In the genomic region with DNA sequence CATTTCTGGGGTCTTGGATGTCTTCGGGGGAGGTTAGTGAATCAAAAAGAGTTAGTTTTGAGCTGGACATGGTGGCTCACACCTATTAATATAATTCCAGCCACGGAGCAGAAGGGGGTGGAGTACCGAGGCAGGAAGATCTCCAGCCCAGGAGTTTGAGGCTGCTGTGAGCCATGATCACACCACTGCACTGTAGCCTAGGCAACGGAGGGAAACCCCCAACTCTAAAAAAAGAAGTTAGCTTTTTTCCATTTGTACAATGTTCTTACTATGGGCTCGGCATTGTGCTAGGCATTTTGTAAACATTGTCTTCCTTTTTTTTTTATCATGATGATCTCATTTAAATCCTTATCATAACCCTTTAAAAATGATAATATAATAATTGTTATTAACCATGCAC, we compare ENCODE assay signal across 14 cellular contexts. TPM values are rescaled to one million over a fixed set of nuclear protein-coding genes. Genes with fewer than 3 reads are reported as not detected.
DNase-seq lines count a peak whose midpoint lies in the region; TF ChIP-seq lines count a peak whose summit lies in the region.
"Had no signal": no experiment of that assay in that cellular context is flagged by ENCODE, and none has a peak within 500 bp of the region (broad histone marks: within the 10 kb centered on the region; RNA-seq: fewer than 3 reads in every experiment).

No MANE protein-coding gene starts in this region.

- DNase-seq in activated CD4-positive, alpha-beta memory T cell treated with anti-CD3 and anti-CD28 coated beads for 36 hours, result peak; percentile 20
- DNase-seq in activated CD4-positive, alpha-beta memory T cell treated with anti-CD3 and anti-CD28 coated beads, Interleukin-2, amount 10 ng/mL, durations not matched to agents 7 days and 5 days, result no peak
- DNase-seq in RPMI8226 (peak; percentile 17), neural progenitor cell (ENCODE audit: low spot score) (no peak), T-helper 2 cell (no peak), DMS 273 treated with DMSO at 0.1 percent for 48 hours (lab: John Stamatoyannopoulos, UW) (no peak)
- DNase-seq: adrenal gland; kidney; naive thymus-derived CD8-positive, alpha-beta T cell; thyroid gland had no signal

- H3K4me1 ChIP-seq in neural progenitor cell, result peaks cover 8% of the 10 kb centered on the region
- H3K4me1 ChIP-seq: adrenal gland, thyroid gland had no signal

- H3F3A ChIP-seq in neural progenitor cell (ENCODE audit: low read depth), result peaks cover 6% of the 10 kb centered on the region

- no peak overlapping the region for H2AFZ ChIP-seq in neural progenitor cell (replicated peaks)

- intact Hi-C loops in activated CD4-positive, alpha-beta memory T cell treated with anti-CD3 and anti-CD28 coated beads for 36 hours (cut with micrococcal nuclease), result loop anchor here (5.0 kb wide), 1 partner anchor 79 kb away; no protein-coding TSS in a partner anchor

- H3K36me3 Mint-ChIP-seq in activated CD4-positive, alpha-beta memory T cell treated with anti-CD3 and anti-CD28 coated beads for 36 hours, result no peaks in the 10 kb centered on the region
- no peaks in the 10 kb centered on the region for H3K36me3 Mint-ChIP-seq in activated CD4-positive, alpha-beta memory T cell treated with anti-CD3 and anti-CD28 coated beads, Interleukin-2, amount 10 ng/mL, durations not matched to agents 7 days and 5 days (ENCODE audit: low read depth)
- H3K36me3 Mint-ChIP-seq in neural progenitor cell, result no peaks in the 10 kb centered on the region
- H3K36me3 Mint-ChIP-seq: naive thymus-derived CD8-positive, alpha-beta T cell had no signal

- H3K9me3 Mint-ChIP-seq in activated CD4-positive, alpha-beta memory T cell treated with anti-CD3 and anti-CD28 coated beads for 36 hours, result no peaks in the 10 kb centered on the region
- H3K9me3 Mint-ChIP-seq in activated CD4-positive, alpha-beta memory T cell treated with anti-CD3 and anti-CD28 coated beads, Interleukin-2, amount 10 ng/mL, durations not matched to agents 7 days and 5 days, result no peaks in the 10 kb centered on the region
- H3K9me3 Mint-ChIP-seq in neural progenitor cell, result no peaks in the 10 kb centered on the region
- H3K9me3 Mint-ChIP-seq: naive thymus-derived CD8-positive, alpha-beta T cell had no signal

- CTCF ChIA-PET in activated CD4-positive, alpha-beta memory T cell treated with anti-CD3 and anti-CD28 coated beads for 36 hours (lab: Charles Lee), result interaction anchor here (0.6 to 1.1 kb wide), 3 partner anchors 79 to 928 kb away, joined by 3 read pairs; no protein-coding TSS in a partner anchor
- CTCF ChIA-PET in activated CD4-positive, alpha-beta memory T cell treated with anti-CD3 and anti-CD28 coated beads, Interleukin-2, amount 10 ng/mL, durations not matched to agents 7 days and 5 days (lab: Charles Lee), result interaction anchor here (1.0 to 1.4 kb wide), 2 partner anchors 69 to 79 kb away, joined by 3 read pairs; no protein-coding TSS in a partner anchor

- H3K9me3 ChIP-seq in neural progenitor cell (ENCODE audit: low read depth), result no peaks in the 10 kb centered on the region
- H3K9me3 ChIP-seq: adrenal gland, thyroid gland had no signal

- POLR2A ChIA-PET in activated CD4-positive, alpha-beta memory T cell treated with anti-CD3 and anti-CD28 coated beads for 36 hours (lab: Charles Lee), result no interaction called here
- POLR2A ChIA-PET in activated CD4-positive, alpha-beta memory T cell treated with anti-CD3 and anti-CD28 coated beads, Interleukin-2, amount 10 ng/mL, durations not matched to agents 7 days and 5 days (lab: Charles Lee), result interaction anchor here (1.0 kb wide), 1 partner anchor 9 kb away, joined by 3 read pairs; a partner anchor contains a TSS

- no peak for TF ChIP-seq CTCF in neural progenitor cell (IDR thresholded peaks at IDR 0.05)

- no peak overlapping the region for H3K9ac ChIP-seq in neural progenitor cell

- peaks cover 12% of the 10 kb centered on the region for H3K27me3 Mint-ChIP-seq in activated CD4-positive, alpha-beta memory T cell treated with anti-CD3 and anti-CD28 coated beads for 36 hours
- H3K27me3 Mint-ChIP-seq in activated CD4-positive, alpha-beta memory T cell treated with anti-CD3 and anti-CD28 coated beads, Interleukin-2, amount 10 ng/mL, durations not matched to agents 7 days and 5 days, result peaks cover 7% of the 10 kb centered on the region
- H3K27me3 Mint-ChIP-seq in neural progenitor cell (ENCODE audit: insufficient read depth, low read depth), result peaks cover 4% of the 10 kb centered on the region

- H3K4me2 ChIP-seq in neural progenitor cell, result no peak overlapping the region

- H3K36me3 ChIP-seq in neural progenitor cell, result no peaks in the 10 kb centered on the region
- H3K36me3 ChIP-seq: adrenal gland, thyroid gland had no signal

- no peaks in the 10 kb centered on the region for H3K79me2 ChIP-seq in neural progenitor cell (ENCODE audit: low read depth)

- no peak overlapping the region for H3K27ac ChIP-seq in neural progenitor cell
- H3K27ac ChIP-seq: adrenal gland, HL-60, thyroid gland had no signal

- H3K4me3 Mint-ChIP-seq in activated CD4-positive, alpha-beta memory T cell treated with anti-CD3 and anti-CD28 coated beads for 36 hours, result no peak overlapping the region
- H3K4me3 Mint-ChIP-seq in activated CD4-positive, alpha-beta memory T cell treated with anti-CD3 and anti-CD28 coated beads, Interleukin-2, amount 10 ng/mL, durations not matched to agents 7 days and 5 days, result no peak overlapping the region
- H3K4me3 Mint-ChIP-seq in neural progenitor cell, result peak overlapping the region; percentile 7

- no peaks in the 10 kb centered on the region for H3K27me3 ChIP-seq in neural progenitor cell
- H3K27me3 ChIP-seq: thyroid gland had no signal

- H4K20me1 ChIP-seq in neural progenitor cell (ENCODE audit: low read depth), result no peaks in the 10 kb centered on the region

- peaks cover 3% of the 10 kb centered on the region for H3K4me1 Mint-ChIP-seq in activated CD4-positive, alpha-beta memory T cell treated with anti-CD3 and anti-CD28 coated beads for 36 hours (ENCODE audit: low read depth)
- peaks cover 6% of the 10 kb centered on the region for H3K4me1 Mint-ChIP-seq in activated CD4-positive, alpha-beta memory T cell treated with anti-CD3 and anti-CD28 coated beads, Interleukin-2, amount 10 ng/mL, durations not matched to agents 7 days and 5 days
- peaks cover 16% of the 10 kb centered on the region for H3K4me1 Mint-ChIP-seq in neural progenitor cell

- H3K27ac Mint-ChIP-seq in activated CD4-positive, alpha-beta memory T cell treated with anti-CD3 and anti-CD28 coated beads for 36 hours, result no peak overlapping the region
- no peak overlapping the region for H3K27ac Mint-ChIP-seq in activated CD4-positive, alpha-beta memory T cell treated with anti-CD3 and anti-CD28 coated beads, Interleukin-2, amount 10 ng/mL, durations not matched to agents 7 days and 5 days
- H3K27ac Mint-ChIP-seq in neural progenitor cell, result peak overlapping the region; percentile 86

- no peak overlapping the region for H3K4me3 ChIP-seq in neural progenitor cell
- H3K4me3 ChIP-seq: adrenal gland, thyroid gland had no signal

RNA-seq across cellular contexts. Expression of a gene that starts 8.3 kb away (rescaled TPM):
- total RNA-seq in activated CD4-positive, alpha-beta memory T cell treated with anti-CD3 and anti-CD28 coated beads for 36 hours, result 100 to 1,000 TPM in 1 of 2 experiments, 10 to 100 TPM in 1; 93.5 to 105 TPM
- total RNA-seq in activated CD4-positive, alpha-beta memory T cell treated with anti-CD3 and anti-CD28 coated beads, Interleukin-2, amount 10 ng/mL, durations not matched to agents 7 days and 5 days, result 10 to 100 TPM; 94.9 to 97.9 TPM
- 93.0 and 103 TPM in 2 replicates for total RNA-seq in neural progenitor cell (ENCODE audit: low replicate concordance)

RNA-seq across cellular contexts. Expression of a gene that starts 15.5 kb away (rescaled TPM):
- total RNA-seq in activated CD4-positive, alpha-beta memory T cell treated with anti-CD3 and anti-CD28 coated beads for 36 hours, result not detected
- total RNA-seq in activated CD4-positive, alpha-beta memory T cell treated with anti-CD3 and anti-CD28 coated beads, Interleukin-2, amount 10 ng/mL, durations not matched to agents 7 days and 5 days, result not detected
- not detected in 2 replicates for total RNA-seq in neural progenitor cell (ENCODE audit: low replicate concordance)
- total RNA-seq: dermis microvascular lymphatic vessel endothelial cell; frontal cortex; kidney; naive thymus-derived CD8-positive, alpha-beta T cell; T-helper 2 cell treated with Interferon-gamma antibody and Interleukin-4, amounts not matched to agents 100 ng/mL and 5 ng/mL, for 36 hours; thyroid gland had no signal

RNA-seq across cellular contexts. Expression of a gene that starts 44.3 kb away (rescaled TPM):
- under 1 TPM; 0.22 to 0.29 TPM for total RNA-seq in activated CD4-positive, alpha-beta memory T cell treated with anti-CD3 and anti-CD28 coated beads for 36 hours
- not detected for total RNA-seq in activated CD4-positive, alpha-beta memory T cell treated with anti-CD3 and anti-CD28 coated beads, Interleukin-2, amount 10 ng/mL, durations not matched to agents 7 days and 5 days
- total RNA-seq in neural progenitor cell (ENCODE audit: low replicate concordance), result 129 and 137 TPM in 2 replicates
- total RNA-seq: naive thymus-derived CD8-positive, alpha-beta T cell had no signal

RNA-seq across cellular contexts. Expression of a gene that starts 44.7 kb away (rescaled TPM):
- total RNA-seq in activated CD4-positive, alpha-beta memory T cell treated with anti-CD3 and anti-CD28 coated beads for 36 hours, result 100 to 1,000 TPM; 102 to 109 TPM
- 10 to 100 TPM; 83.3 to 85.1 TPM for total RNA-seq in activated CD4-positive, alpha-beta memory T cell treated with anti-CD3 and anti-CD28 coated beads, Interleukin-2, amount 10 ng/mL, durations not matched to agents 7 days and 5 days
- total RNA-seq in neural progenitor cell (ENCODE audit: low replicate concordance), result 45.5 and 57.9 TPM in 2 replicates

Comparison
In these comparisons a context has a peak if more than half of its experiments do, and no peak if none do; other contexts are left out.
1. DNase-seq: peak in activated CD4-positive, alpha-beta memory T cell treated with anti-CD3 and anti-CD28 coated beads for 36 hours (single experiment) and RPMI8226 (single experiment); none in activated CD4-positive, alpha-beta memory T cell treated with anti-CD3 and anti-CD28 coated beads, Interleukin-2, amount 10 ng/mL, durations not matched to agents 7 days and 5 days (single experiment), neural progenitor cell (single experiment), T-helper 2 cell (0 of 5) and DMS 273 treated with DMSO at 0.1 percent for 48 hours (single experiment).
2. RNA of a gene that starts 44.3 kb away (total RNA-seq): 129 to 137 TPM in neural progenitor cell; 0.22 to 0.29 TPM in activated CD4-positive, alpha-beta memory T cell treated with anti-CD3 and anti-CD28 coated beads for 36 hours and not detected in activated CD4-positive, alpha-beta memory T cell treated with anti-CD3 and anti-CD28 coated beads, Interleukin-2, amount 10 ng/mL, durations not matched to agents 7 days and 5 days; every median in the first group is over 100 times any median in the second.